ENCODE assay signal across 8 cellular contexts in the genomic region with DNA sequence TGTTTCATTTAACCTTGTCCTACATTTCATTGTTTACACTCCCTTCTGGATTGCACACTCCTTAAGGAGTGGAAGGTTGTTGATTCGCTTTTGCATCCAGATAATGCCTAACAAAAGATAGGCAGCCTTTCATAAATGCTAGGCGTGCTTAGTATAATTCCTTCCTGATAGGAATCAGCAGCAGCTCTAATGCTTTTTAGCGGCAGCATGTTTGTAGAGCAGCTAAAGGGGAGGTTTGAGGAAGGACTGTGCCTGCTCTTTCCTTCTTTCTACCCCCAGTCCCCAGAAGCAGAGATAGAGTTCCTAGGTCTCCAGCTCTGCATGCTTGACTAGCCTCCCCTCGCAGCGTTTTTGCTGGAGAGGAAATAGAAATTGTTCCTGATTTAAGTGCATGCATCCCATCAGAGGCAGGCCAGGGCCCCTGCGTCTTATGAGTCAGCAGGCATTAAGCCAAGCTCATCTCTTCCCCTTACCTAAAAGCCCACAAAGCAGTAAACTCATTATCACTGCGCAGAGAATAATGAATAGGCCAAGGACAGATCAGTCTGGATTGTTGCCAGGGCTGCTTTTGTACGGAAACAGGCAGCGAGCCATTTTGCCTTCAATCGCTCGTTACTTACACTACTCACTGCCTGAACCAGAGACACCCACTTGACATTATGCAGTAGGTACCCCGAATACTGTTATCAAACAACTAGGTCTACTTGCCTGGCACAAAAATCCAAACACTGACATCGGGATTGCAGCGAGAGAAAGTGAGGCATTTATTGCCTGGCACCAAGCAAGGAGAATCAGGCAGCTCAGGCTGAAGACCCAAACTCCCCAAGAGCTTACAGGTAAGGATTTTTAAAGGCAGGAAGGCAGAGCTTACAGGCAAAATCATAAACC. TPM values are rescaled to one million over a fixed set of nuclear protein-coding genes. Genes with fewer than 3 reads are reported as not detected.
DNase-seq lines count a peak whose midpoint lies in the region; ATAC-seq and TF ChIP-seq lines count a peak whose summit lies in the region.

No MANE protein-coding gene starts in this region.

- no peaks in the 10 kb centered on the region for H3K27me3 Mint-ChIP-seq in T-cell

- no peaks in the 10 kb centered on the region for H3K9me3 Mint-ChIP-seq in T-cell

- H3K36me3 Mint-ChIP-seq in T-cell, result no peaks in the 10 kb centered on the region

- CTCF ChIA-PET in T-cell (lab: Charles Lee), result interaction anchor here (0.6 to 1.2 kb wide), 3 partner anchors 8 to 284 kb away, joined by 3 to 7 read pairs (median 3); no protein-coding TSS in a partner anchor

- H3K4me1 Mint-ChIP-seq in T-cell, result peaks cover 0 to 3% (median 0%) of the 10 kb centered on the region in 3 donors

- no peak overlapping the region for H3K4me3 Mint-ChIP-seq in T-cell

- H3K27ac ChIP-seq in VCaP, result peak overlapping the region; percentile 83

- no peak for ATAC-seq in HG02840 (IDR thresholded peaks at IDR 0.05; ENCODE audit: low FRiP score, unreplicated experiment)
- ATAC-seq in GM18868 (IDR thresholded peaks at IDR 0.05; ENCODE audit: unreplicated experiment), result no peak
- ATAC-seq in T-cell (replicated peaks in 1 of 4), result no peak

- no peak overlapping the region for H3K27ac Mint-ChIP-seq in T-cell

- DNase-seq in ELR (ENCODE audit: low read depth) (peak; percentile 86), NCI-H2081 (lab: John Stamatoyannopoulos, UW) (peak; percentile 82 to 92), kidney glomerular epithelial cell (lab: John Stamatoyannopoulos, UW) (peak; percentile 76), T-cell (no peak)
- no peak for DNase-seq in activated effector memory CD4-positive, alpha-beta T cell treated with anti-CD3 and anti-CD28 coated beads, Interleukin-2, amount 50 U/mL, for 16 hours

- POLR2A ChIA-PET in T-cell (lab: Charles Lee), result no interaction called here

- TF ChIP-seq CTCF in VCaP (conservative IDR thresholded peaks at IDR 0.05), result no peak

RNA-seq across cellular contexts. Expression of a gene that starts 14.1 kb away (rescaled TPM):
- total RNA-seq in T-cell, result not detected

RNA-seq across cellular contexts. Expression of a gene that starts 42.9 kb away (rescaled TPM):
- total RNA-seq in T-cell, result 10 to 100 TPM; 13.2 to 18.1 (median 17.3) TPM

Comparison
In these comparisons a context has a peak if more than half of its experiments do, and no peak if none do; other contexts are left out.
1. DNase-seq: peak in ELR (single experiment), NCI-H2081 (2 of 2) and kidney glomerular epithelial cell (single experiment); none in activated effector memory CD4-positive, alpha-beta T cell treated with anti-CD3 and anti-CD28 coated beads, Interleukin-2, amount 50 U/mL, for 16 hours (single experiment) and T-cell (0 of 34).